In the genomic region with DNA sequence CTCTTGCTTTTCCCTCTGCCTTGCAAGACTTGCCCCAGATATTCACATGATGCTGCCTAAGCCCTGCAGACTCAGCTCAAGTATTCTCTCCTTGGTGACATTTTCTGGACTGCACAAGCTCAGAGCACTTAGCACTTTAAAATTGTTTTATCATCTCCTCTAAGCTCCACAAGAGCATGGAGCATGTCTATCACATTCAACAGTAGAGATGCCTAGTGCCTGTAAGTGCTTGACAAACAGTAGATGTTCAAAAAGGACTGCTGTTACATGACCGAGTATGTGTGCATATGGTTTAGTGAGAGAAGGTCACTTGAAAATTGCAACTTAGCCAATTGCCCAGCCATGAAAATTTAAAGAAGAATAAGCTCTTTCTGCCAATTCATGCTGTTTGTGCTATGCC, we compare ENCODE assay signal across 20 cellular contexts.
"Had no signal": no experiment of that assay in that cellular context is flagged by ENCODE, and none has a peak within 500 bp of the region (broad histone marks: within the 10 kb centered on the region; RNA-seq: fewer than 3 reads in every experiment).

No MANE protein-coding gene starts in this region.

- H3K9me3 ChIP-seq: body of pancreas, tibial nerve, uterus had no signal

- H3K27ac ChIP-seq: body of pancreas, cardiac muscle cell, foreskin keratinocyte, tibial nerve, uterus, VCaP had no signal

- DNase-seq: activated CD4-positive, alpha-beta memory T cell treated with anti-CD3 and anti-CD28 coated beads, Interleukin-2, amount 10 ng/mL, durations not matched to agents 7 days and 5 days; activated CD4-positive, alpha-beta T cell treated with anti-CD3 and anti-CD28 coated beads, Interleukin-2, amount 10 ng/mL, durations not matched to agents 24 days and 14 days; activated CD8-positive, alpha-beta memory T cell treated with anti-CD3 and anti-CD28 coated beads, Interleukin-2, amount 10 ng/mL, durations not matched to agents 7 days and 5 days; activated gamma-delta T cell; activated T-cell treated with anti-CD3 and anti-CD28 coated beads for 4 hours; anterior cingulate cortex; body of pancreas; effector CD8-positive, alpha-beta T cell; foreskin keratinocyte; naive thymus-derived CD4-positive, alpha-beta T cell; small intestine; stimulated activated CD4-positive, alpha-beta T cell treated with anti-CD3 and anti-CD28 coated beads, Interleukin-2, amount 100 ng/mL, for 24 hours; stimulated activated naive CD8-positive, alpha-beta T cell treated with anti-CD3 and anti-CD28 coated beads, Interleukin-15, amount 100 ng/mL, for 72 hours; uterus had no signal

- H3K4me3 ChIP-seq: body of pancreas, cardiac muscle cell, tibial nerve, uterus had no signal

- H3K36me3 ChIP-seq: cardiac muscle cell, tibial nerve, uterus had no signal

- H3K27me3 ChIP-seq: body of pancreas, cardiac muscle cell, foreskin keratinocyte, tibial nerve, uterus had no signal

- ATAC-seq: activated CD4-positive, CD25-positive, alpha-beta regulatory T cell treated with anti-CD3 and anti-CD28 coated beads, Interleukin-2, amount 50 U/mL, for 24 hours; activated CD8-positive, alpha-beta memory T cell treated with anti-CD3 and anti-CD28 coated beads, Interleukin-2, amount 10 ng/mL, durations not matched to agents 7 days and 5 days; body of pancreas; foreskin keratinocyte; naive thymus-derived CD4-positive, alpha-beta T cell; sciatic nerve; stimulated activated effector memory CD8-positive, alpha-beta T cell treated with anti-CD3 and anti-CD28 coated beads, Interleukin-12 subunit alpha, Interleukin-12 subunit beta, amount 100 ng/mL, for 72 hours; stimulated activated naive CD8-positive, alpha-beta T cell treated with anti-CD3 and anti-CD28 coated beads, Interleukin-15, amount 100 ng/mL, for 72 hours had no signal

- H3K4me1 ChIP-seq: body of pancreas, foreskin keratinocyte, tibial nerve, uterus had no signal
